Comparison of ENCODE assay signal across 21 cellular contexts in the genomic region with DNA sequence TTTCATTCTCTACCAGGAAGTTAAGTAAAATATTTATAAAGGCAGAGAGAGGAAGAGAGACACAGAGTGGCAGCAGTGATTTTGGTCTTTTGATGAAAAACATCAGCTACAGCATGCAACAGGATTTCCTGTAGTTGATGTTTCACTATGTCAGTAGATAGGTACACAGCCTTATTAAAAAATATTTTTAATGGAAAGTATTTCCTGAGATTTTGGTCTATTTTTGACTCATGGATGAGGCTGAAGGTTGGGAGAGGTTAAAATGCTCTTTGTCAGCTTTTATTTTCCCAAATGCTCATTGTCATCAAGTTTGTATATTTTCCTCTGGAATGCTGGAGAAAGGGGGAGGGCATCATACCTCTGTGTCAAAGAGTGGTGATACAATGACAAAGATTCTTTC.
"Had no signal": no experiment of that assay in that cellular context is flagged by ENCODE, and none has a peak within 500 bp of the region (broad histone marks: within the 10 kb centered on the region; RNA-seq: fewer than 3 reads in every experiment).

No MANE protein-coding gene starts in this region.

- H3K4me3 ChIP-seq: esophagus muscularis mucosa, mucosa of descending colon, pancreas, right atrium auricular region, skin epidermis, stomach, testis, tibial artery had no signal

- H3K36me3 ChIP-seq: esophagus muscularis mucosa, neutrophil, pancreas, right atrium auricular region, stomach, tibial artery had no signal

- FAIRE-seq: keratinocyte, pancreas had no signal

- DNase-seq: cerebellar nuclear complex; cortex of kidney; effector CD8-positive, alpha-beta T cell; endodermal cell; foreskin melanocyte; mesenchymal stem cell; mucosa of descending colon; naive B cell; pancreas; stimulated activated CD4-positive, alpha-beta T cell treated with anti-CD3 and anti-CD28 coated beads, Interleukin-12 subunit alpha, Interleukin-12 subunit beta, amount 100 ng/mL, for 4 hours; stimulated activated CD4-positive, alpha-beta T cell treated with anti-CD3 and anti-CD28 coated beads, Interleukin-1b, Interleukin-23, amount 100 ng/mL, for 48 hours; stimulated activated CD4-positive, alpha-beta T cell treated with anti-CD3 and anti-CD28 coated beads, Interleukin-4, amount 100 ng/mL, for 1 hour; stimulated activated naive CD4-positive, alpha-beta T cell treated with Interleukin-2 at 50 U/mL for 16 hours; stomach; testis; tibial artery had no signal

- H3K27me3 ChIP-seq: esophagus muscularis mucosa, neutrophil, pancreas, right atrium auricular region, stomach, testis, tibial artery had no signal

- H3K4me1 ChIP-seq: esophagus muscularis mucosa, pancreas, right atrium auricular region, stomach, testis, tibial artery had no signal

- H3K27ac ChIP-seq: esophagus muscularis mucosa, neutrophil, pancreas, right atrium auricular region, skin epidermis, stomach, testis, tibial artery had no signal

- H3K9me3 ChIP-seq: esophagus muscularis mucosa, mucosa of descending colon, neutrophil, pancreas, right atrium auricular region, stomach, testis, tibial artery had no signal
